In the genomic region with DNA sequence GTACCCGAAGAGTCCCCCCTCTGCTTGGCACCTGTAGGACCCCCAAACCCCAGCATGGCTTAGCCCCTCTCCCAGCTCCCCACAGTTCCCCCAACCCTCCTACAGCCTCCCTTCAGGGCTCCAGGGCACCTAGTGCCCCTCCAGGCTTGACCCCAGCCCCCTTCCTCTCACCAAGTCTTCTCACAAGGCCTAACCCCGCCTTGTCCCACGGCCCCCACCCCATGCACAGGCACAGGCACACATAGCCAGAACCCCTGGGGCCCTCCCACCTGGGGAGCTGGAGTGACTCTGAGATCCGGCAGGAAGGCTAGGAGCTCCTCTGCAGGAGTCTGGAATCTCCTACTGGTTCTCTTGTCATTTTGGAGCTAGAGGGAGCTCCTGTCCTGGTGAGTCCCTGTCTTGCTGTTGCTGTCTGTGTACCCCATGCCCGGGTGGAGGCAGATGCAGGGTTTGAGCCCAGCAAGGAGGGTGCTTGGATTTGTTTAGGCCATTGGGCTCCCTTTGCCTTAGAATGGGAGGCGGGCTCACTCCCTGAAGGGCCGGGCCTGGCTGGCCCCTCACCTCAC, we compare ENCODE assay signal across 8 cellular contexts. TPM values are rescaled to one million over a fixed set of nuclear protein-coding genes. Genes with fewer than 3 reads are reported as not detected.
DNase-seq lines count a peak whose midpoint lies in the region; FAIRE-seq and TF ChIP-seq lines count a peak whose summit lies in the region.

No MANE protein-coding gene starts in this region.

- CTCF ChIA-PET in HEK293T (lab: Yijun Ruan, JAX) = interaction anchor here (0.7 kb wide), 1 partner anchor 18 kb away, joined by 3 read pairs; no protein-coding TSS in a partner anchor

- FAIRE-seq in frontal cortex (lab: Jason Lieb, UNC) = no peak

- H3K27ac ChIP-seq in ACC112 (ENCODE audit: low read depth, low read length) (peak overlapping the region; percentile 15; the same call in 1 of the 2 replicates), coronary artery (peak overlapping the region; percentile 62 to 94)

- peak overlapping the region; percentile 64 for H3K4me3 ChIP-seq in ACC112 (ENCODE audit: low read depth, low read length)
- H3K4me3 ChIP-seq in coronary artery = peak overlapping the region; percentile 69
- no peak overlapping the region for H3K4me3 ChIP-seq in mucosa of stomach (ENCODE audit: low read length)

- no peaks in the 10 kb centered on the region for H3K9me3 ChIP-seq in mucosa of stomach (ENCODE audit: control insufficient read depth, low read length)

- DNase-seq in LHCN-M2 (ENCODE audit: low read depth) (peak; percentile 11), coronary artery (ENCODE audit: low spot score) (no peak), frontal cortex (ENCODE audit: low spot score in 2 of 2) (no peak), epidermal melanocyte (ENCODE audit: insufficient read length, low spot score) (no peak), HEK293T (ENCODE audit: extremely low spot score) (no peak), NCI-H2227 (lab: John Stamatoyannopoulos, UW; ENCODE audit: unreplicated experiment) (no peak)

- H3K36me3 ChIP-seq in ACC112 (ENCODE audit: insufficient read depth, low read length) = peaks cover 13% of the 10 kb centered on the region; the same call in 1 of the 2 replicates
- H3K36me3 ChIP-seq in mucosa of stomach (ENCODE audit: control insufficient read depth, insufficient read depth, low read length) = no peaks in the 10 kb centered on the region

- H3K79me2 ChIP-seq in ACC112 (ENCODE audit: control insufficient read depth, insufficient read depth, low read length, unreplicated experiment) = peaks cover 69% of the 10 kb centered on the region

- POLR2A ChIA-PET in HEK293T (lab: Yijun Ruan, JAX) = no interaction called here

- no peak overlapping the region for H2AFZ ChIP-seq in ACC112 (ENCODE audit: low read length, unreplicated experiment)

- H3K9ac ChIP-seq in mucosa of stomach (ENCODE audit: low read length) = peak overlapping the region; percentile 70

- H3K27me3 ChIP-seq in ACC112 (ENCODE audit: insufficient read depth, low read length) (no peaks in the 10 kb centered on the region), mucosa of stomach (ENCODE audit: control insufficient read depth, insufficient read depth, low read length) (no peaks in the 10 kb centered on the region)

- H3K4me1 ChIP-seq in ACC112 (ENCODE audit: control insufficient read depth, insufficient read depth, low read length, unreplicated experiment) = peaks cover 47% of the 10 kb centered on the region
- H3K4me1 ChIP-seq in mucosa of stomach (ENCODE audit: control insufficient read depth, insufficient read depth, low read length) = peaks cover 62% of the 10 kb centered on the region

- TF ChIP-seq CTCF in coronary artery (IDR thresholded peaks at IDR 0.05) = peak; percentile 7

TF ChIP-seq in HEK293T, 16 proteins besides CTCF, POLR2A, EP300 and RAD21:
- TF ChIP-seq BHLHE40 (IDR thresholded peaks at IDR 0.05; ENCODE audit: borderline replicate concordance) (no peak), SUZ12 (IDR thresholded peaks at IDR 0.05) (no peak), SP1 (IDR thresholded peaks at IDR 0.05) (no peak), LEF1 (IDR thresholded peaks at IDR 0.05; ENCODE audit: borderline replicate concordance) (no peak), FOXM1 (IDR thresholded peaks at IDR 0.05; ENCODE audit: borderline replicate concordance) (no peak), FOXK2 (IDR thresholded peaks at IDR 0.05) (no peak), L3MBTL2 (conservative IDR thresholded peaks at IDR 0.05) (no peak), CTBP1 (IDR thresholded peaks at IDR 0.05; ENCODE audit: borderline replicate concordance) (no peak), TARDBP (IDR thresholded peaks at IDR 0.05) (no peak), NFRKB (IDR thresholded peaks at IDR 0.05) (no peak), ARNT (IDR thresholded peaks at IDR 0.05) (no peak), HDGF (IDR thresholded peaks at IDR 0.05; ENCODE audit: borderline replicate concordance) (no peak), ZNF384 (IDR thresholded peaks at IDR 0.05) (no peak), FOXA1 (IDR thresholded peaks at IDR 0.05) (no peak), ELF4 (IDR thresholded peaks at IDR 0.05) (no peak)
- TF ChIP-seq, protein P1, sequence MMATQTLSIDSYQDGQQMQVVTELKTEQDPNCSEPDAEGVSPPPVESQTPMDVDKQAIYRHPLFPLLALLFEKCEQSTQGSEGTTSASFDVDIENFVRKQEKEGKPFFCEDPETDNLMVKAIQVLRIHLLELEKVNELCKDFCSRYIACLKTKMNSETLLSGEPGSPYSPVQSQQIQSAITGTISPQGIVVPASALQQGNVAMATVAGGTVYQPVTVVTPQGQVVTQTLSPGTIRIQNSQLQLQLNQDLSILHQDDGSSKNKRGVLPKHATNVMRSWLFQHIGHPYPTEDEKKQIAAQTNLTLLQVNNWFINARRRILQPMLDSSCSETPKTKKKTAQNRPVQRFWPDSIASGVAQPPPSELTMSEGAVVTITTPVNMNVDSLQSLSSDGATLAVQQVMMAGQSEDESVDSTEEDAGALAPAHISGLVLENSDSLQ (IDR thresholded peaks at IDR 0.05) = no peak
TF ChIP-seq in HEK293T: peak in this region for 0.

RNA-seq across cellular contexts. Expression of gene KLF13, which starts 39.6 kb away (rescaled TPM):
- total RNA-seq in LHCN-M2 (2014; rRNA removed) (14.8 and 19.3 TPM in 2 replicates), frontal cortex (45.2 TPM)
- 16.9 TPM for polyA plus RNA-seq in LHCN-M2 (2012)
